Comparison of ENCODE assay signal across 9 cellular contexts in the genomic region with DNA sequence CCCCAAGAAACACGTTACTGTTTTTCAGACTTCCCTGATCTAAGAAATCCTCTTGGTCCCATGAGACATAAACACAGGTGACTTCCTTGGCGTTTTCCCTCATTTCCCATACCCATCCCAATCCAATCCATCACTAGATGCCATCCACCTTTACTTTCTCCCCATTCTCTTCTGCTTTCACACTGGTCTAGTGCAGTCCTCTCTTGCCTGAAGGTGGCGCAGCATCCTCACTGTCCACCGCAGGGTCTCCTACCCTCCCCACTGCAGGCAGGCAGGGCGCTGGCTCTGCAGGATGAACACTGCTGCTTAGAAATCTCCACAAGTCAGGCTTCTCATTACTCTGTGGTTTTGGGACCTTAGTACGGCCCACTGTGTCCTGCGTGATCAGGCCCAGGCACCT. TPM values are rescaled to one million over a fixed set of nuclear protein-coding genes. Genes with fewer than 3 reads are reported as not detected.
A peak's percentile ranks its signal among the peaks of the same experiment; 100 is the strongest.
DNase-seq lines count a peak whose midpoint lies in the region; ATAC-seq, FAIRE-seq and TF ChIP-seq lines count a peak whose summit lies in the region.
"Had no signal": no experiment of that assay in that cellular context is flagged by ENCODE, and none has a peak within 500 bp of the region (broad histone marks: within the 10 kb centered on the region; RNA-seq: fewer than 3 reads in every experiment).

No MANE protein-coding gene starts in this region.

- H3K4me1 ChIP-seq in CD8-positive, alpha-beta T cell (ENCODE audit: insufficient read depth, low read length): peaks cover 54% of the 10 kb centered on the region

- no peak overlapping the region for H3K4me3 ChIP-seq in CD8-positive, alpha-beta T cell (ENCODE audit: low read depth, low read length)

- H3K27ac ChIP-seq in CD8-positive, alpha-beta T cell (ENCODE audit: low read depth, low read length): no peak overlapping the region

- POLR2A ChIA-PET in CD8-positive, alpha-beta T cell (lab: Charles Lee): no interaction called here

- no peaks in the 10 kb centered on the region for H3K27me3 ChIP-seq in CD8-positive, alpha-beta T cell (ENCODE audit: insufficient read depth, low read length)

- TF ChIP-seq CTCF in CD8-positive, alpha-beta T cell (IDR thresholded peaks at IDR 0.05): peak; percentile 54

- DNase-seq in CD8-positive, alpha-beta T cell: peak; percentile 17 to 77 (median 54)
- DNase-seq in NCI-H526 (lab: John Stamatoyannopoulos, UW) (peak; percentile 27 to 72), left cardiac atrium (peak; percentile 64), GM19239 (ENCODE audit: insufficient read length, low spot score) (no peak), germinal center (ENCODE audit: low spot score) (no peak)
- peak; percentile 76 for DNase-seq in activated effector memory CD4-positive, alpha-beta T cell treated with anti-CD3 and anti-CD28 coated beads, Interleukin-2, amount 50 U/mL, for 16 hours
- peak; percentile 48 for DNase-seq in stimulated activated CD4-positive, alpha-beta T cell treated with anti-CD3 and anti-CD28 coated beads, Interleukin-1b, Interleukin-23, amount 100 ng/mL, for 4 hours (ENCODE audit: low read depth in 2 of 2)

- no peaks in the 10 kb centered on the region for H3K9me3 Mint-ChIP-seq in CD8-positive, alpha-beta T cell

- H3K9me3 ChIP-seq in CD8-positive, alpha-beta T cell (ENCODE audit: low read length): no peaks in the 10 kb centered on the region

- no peaks in the 10 kb centered on the region for H3K27me3 Mint-ChIP-seq in CD8-positive, alpha-beta T cell (ENCODE audit: low read depth)

- no peak overlapping the region for H3K4me3 Mint-ChIP-seq in CD8-positive, alpha-beta T cell

- peak; percentile 66 for ATAC-seq in CD8-positive, alpha-beta T cell
- ATAC-seq in left cardiac atrium: peak; percentile 74 to 82
- ATAC-seq in GM19328 (IDR thresholded peaks at IDR 0.05; ENCODE audit: unreplicated experiment): no peak

- no peaks in the 10 kb centered on the region for H3K36me3 ChIP-seq in CD8-positive, alpha-beta T cell (ENCODE audit: insufficient read depth, low read length)

- CTCF ChIA-PET in CD8-positive, alpha-beta T cell (lab: Charles Lee): interaction anchor here (0.7 to 2.5 kb wide), 10 partner anchors 11 to 139 kb away, joined by 3 to 14 read pairs (median 6); no protein-coding TSS in a partner anchor

- no peaks in the 10 kb centered on the region for H3K36me3 Mint-ChIP-seq in CD8-positive, alpha-beta T cell

- peaks cover 86% of the 10 kb centered on the region for H3K4me1 Mint-ChIP-seq in CD8-positive, alpha-beta T cell (ENCODE audit: low read depth)

- peak overlapping the region; percentile 2 for H3K27ac Mint-ChIP-seq in CD8-positive, alpha-beta T cell

- FAIRE-seq in GM19239 (lab: Jason Lieb, UNC): no peak
- FAIRE-seq: islet of Langerhans had no signal

- intact Hi-C loops in CD8-positive, alpha-beta T cell (cut with DNase I, micrococcal nuclease): loop anchor here (1.0 kb wide), 3 partner anchors 11 to 95 kb away; a partner anchor contains a TSS
- intact Hi-C loops in left cardiac atrium (cut with DNase I): loop anchor here in 1 of 2 donors (10.0 kb wide), 1 partner anchor 59 kb away; a partner anchor contains a TSS

RNA-seq across cellular contexts. Expression of a gene that starts 58.2 kb away (rescaled TPM):
- total RNA-seq in CD8-positive, alpha-beta T cell: 100 to 1,000 TPM; 130 to 134 TPM
- 100 to 1,000 TPM; 204 to 255 TPM for total RNA-seq in left cardiac atrium

Comparison
In these comparisons a context has a peak if more than half of its experiments do, and no peak if none do; other contexts are left out.
1. DNase-seq: peak in CD8-positive, alpha-beta T cell (7 of 7), NCI-H526 (2 of 2), activated effector memory CD4-positive, alpha-beta T cell treated with anti-CD3 and anti-CD28 coated beads, Interleukin-2, amount 50 U/mL, for 16 hours (single experiment), left cardiac atrium (single experiment) and stimulated activated CD4-positive, alpha-beta T cell treated with anti-CD3 and anti-CD28 coated beads, Interleukin-1b, Interleukin-23, amount 100 ng/mL, for 4 hours (2 of 2); none in GM19239 (single experiment) and germinal center (single experiment).